Comparison of ENCODE assay signal across 1 cellular context in genomic region chr5:160460377-160461049, GRCh38.
TF ChIP-seq lines count a peak whose summit lies in the region.

No MANE protein-coding gene starts in this region.

TF ChIP-seq in K562, 482 proteins besides CTCF, POLR2A, EP300 and RAD21 (continued from another document):
- TF ChIP-seq ZNF766 (CRISPR knock-in tag; conservative IDR thresholded peaks at IDR 0.05), result no peak
- TF ChIP-seq FIP1L1 (IDR thresholded peaks at IDR 0.05; ENCODE audit: low read depth, low read length, poor library complexity, severe bottlenecking), result no peak
- no peak for TF ChIP-seq ZNF318 (IDR thresholded peaks at IDR 0.05; ENCODE audit: borderline replicate concordance in 1 of 2, low read depth in 1 of 2)
- no peak for TF ChIP-seq MAFF (IDR thresholded peaks at IDR 0.05; ENCODE audit: low read length)
- no peak for TF ChIP-seq ZNF644 (tag; IDR thresholded peaks at IDR 0.05; ENCODE audit: low read depth)
- no peak for TF ChIP-seq SMARCE1 (IDR thresholded peaks at IDR 0.05)
TF ChIP-seq in K562: peak in this region for 0.
